27 cellular contexts compared by ENCODE assay signal in genomic region chr14:67719866-67720265, GRCh38. TPM values are rescaled to one million over a fixed set of nuclear protein-coding genes. Genes with fewer than 3 reads are reported as not detected.
"Had no signal": no experiment of that assay in that cellular context is flagged by ENCODE, and none has a peak within 500 bp of the region (broad histone marks: within the 10 kb centered on the region; RNA-seq: fewer than 3 reads in every experiment).

No MANE protein-coding gene starts in this region.

- ATAC-seq: activated CD4-positive, alpha-beta T cell treated with anti-CD3 and anti-CD28 coated beads for 36 hours; activated T-helper 17 cell treated with anti-CD3 and anti-CD28 coated beads, Interleukin-2, amount 50 U/mL, for 72 hours; T-cell had no signal

- H3K9me3 Mint-ChIP-seq: activated B cell treated with CpG ODN at 0.5 μM for 24 hours; activated naive CD4-positive, alpha-beta T cell treated with anti-CD3 and anti-CD28 coated beads, Interleukin-2, amount 10 ng/mL, durations not matched to agents 7 days and 5 days; activated naive CD8-positive, alpha-beta T cell treated with anti-CD3 and anti-CD28 coated beads for 36 hours; activated T-helper 17 cell treated with anti-CD3 and anti-CD28 coated beads, Interleukin-2, amount 50 U/mL, for 72 hours; T-cell had no signal

- H3K27ac Mint-ChIP-seq: activated B cell treated with CpG ODN at 0.5 μM for 24 hours; activated CD4-positive, alpha-beta memory T cell treated with anti-CD3 and anti-CD28 coated beads, Interleukin-2, amount 10 ng/mL, durations not matched to agents 7 days and 5 days; activated CD4-positive, alpha-beta T cell treated with anti-CD3 and anti-CD28 coated beads for 36 hours; activated naive CD4-positive, alpha-beta T cell treated with anti-CD3 and anti-CD28 coated beads, Interleukin-2, amount 10 ng/mL, durations not matched to agents 7 days and 5 days; activated naive CD8-positive, alpha-beta T cell treated with anti-CD3 and anti-CD28 coated beads for 36 hours; activated T-helper 17 cell treated with anti-CD3 and anti-CD28 coated beads, Interleukin-2, amount 50 U/mL, for 72 hours; T-cell had no signal

- DNase-seq: activated B cell treated with CpG ODN at 0.5 μM for 24 hours; activated CD4-positive, alpha-beta memory T cell treated with anti-CD3 and anti-CD28 coated beads, Interleukin-2, amount 10 ng/mL, durations not matched to agents 7 days and 5 days; activated CD4-positive, alpha-beta T cell treated with anti-CD3 and anti-CD28 coated beads for 36 hours; activated CD4-positive, alpha-beta T cell treated with anti-CD3 and anti-CD28 coated beads, Interleukin-2, amount 50 U/mL, for 1 hour; activated gamma-delta T cell treated with Interleukin-2 at 50 U/mL for 16 hours; activated naive CD4-positive, alpha-beta T cell treated with anti-CD3 and anti-CD28 coated beads, Interleukin-2, amount 10 ng/mL, durations not matched to agents 7 days and 5 days; activated naive CD8-positive, alpha-beta T cell treated with anti-CD3 and anti-CD28 coated beads for 36 hours; activated T-cell treated with anti-CD3 and anti-CD28 coated beads for 4 hours; activated T-cell treated with anti-CD3 and anti-CD28 coated beads, Interleukin-2, amount 50 U/mL, for 48 hours; anterior cingulate cortex; cerebellar nuclear complex; KBM-7; NCI-H1048; NCI-H1417; NCI-H2029; NCI-H2107; NCI-H510A treated with DMSO at 0.1 percent for 48 hours; NCI-H69; SIG-M5; T-cell; T1000 had no signal

- H3K4me1 Mint-ChIP-seq: activated T-helper 17 cell treated with anti-CD3 and anti-CD28 coated beads, Interleukin-2, amount 50 U/mL, for 72 hours had no signal

- H3K4me3 ChIP-seq: SK-N-MC had no signal

- H3K36me3 Mint-ChIP-seq: activated naive CD4-positive, alpha-beta T cell treated with anti-CD3 and anti-CD28 coated beads, Interleukin-2, amount 10 ng/mL, durations not matched to agents 7 days and 5 days; activated naive CD8-positive, alpha-beta T cell treated with anti-CD3 and anti-CD28 coated beads for 36 hours; T-cell had no signal

- H3K4me3 Mint-ChIP-seq: activated B cell treated with CpG ODN at 0.5 μM for 24 hours; activated CD4-positive, alpha-beta memory T cell treated with anti-CD3 and anti-CD28 coated beads, Interleukin-2, amount 10 ng/mL, durations not matched to agents 7 days and 5 days; activated CD4-positive, alpha-beta T cell treated with anti-CD3 and anti-CD28 coated beads for 36 hours; activated naive CD4-positive, alpha-beta T cell treated with anti-CD3 and anti-CD28 coated beads, Interleukin-2, amount 10 ng/mL, durations not matched to agents 7 days and 5 days; activated naive CD8-positive, alpha-beta T cell treated with anti-CD3 and anti-CD28 coated beads for 36 hours; activated T-helper 17 cell treated with anti-CD3 and anti-CD28 coated beads, Interleukin-2, amount 50 U/mL, for 72 hours; T-cell had no signal

- H3K27ac ChIP-seq: SK-N-MC had no signal

RNA-seq across cellular contexts. Expression of gene RDH12, which starts 18.2 kb away (rescaled TPM):
- total RNA-seq: activated B cell treated with CpG ODN at 0.5 μM for 24 hours; activated CD4-positive, alpha-beta memory T cell treated with anti-CD3 and anti-CD28 coated beads, Interleukin-2, amount 10 ng/mL, durations not matched to agents 7 days and 5 days; activated CD4-positive, alpha-beta T cell treated with anti-CD3 and anti-CD28 coated beads for 36 hours; activated CD8-positive, alpha-beta memory T cell treated with anti-CD3 and anti-CD28 coated beads for 36 hours; activated naive CD8-positive, alpha-beta T cell treated with anti-CD3 and anti-CD28 coated beads for 36 hours; activated T-helper 17 cell treated with anti-CD3 and anti-CD28 coated beads, Interleukin-2, amount 50 U/mL, for 72 hours; cardiac septum; LHCN-M2; RPMI7951; T-cell had no signal
